Comparison of ENCODE assay signal across 1 cellular context in the genomic region with DNA sequence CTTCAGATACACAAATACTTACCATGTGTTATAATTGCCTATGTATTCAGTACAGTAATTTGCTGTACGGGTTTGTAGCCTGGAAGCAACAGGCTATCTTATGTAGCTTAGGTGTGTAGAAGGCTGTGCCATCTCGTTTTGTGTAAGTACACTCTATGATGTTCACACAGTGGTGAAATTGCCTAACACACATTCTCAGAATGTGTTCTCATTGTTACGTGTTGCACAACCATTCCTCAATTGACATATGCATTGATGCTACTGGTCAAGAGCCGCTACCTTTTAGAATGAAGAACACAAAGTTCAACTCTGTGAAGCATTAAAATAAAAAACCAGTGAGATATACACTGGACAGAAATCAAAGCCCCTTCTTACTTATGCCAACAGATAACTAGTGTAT.
TF ChIP-seq lines count a peak whose summit lies in the region.

No MANE protein-coding gene starts in this region.

TF ChIP-seq in HepG2, 621 proteins besides CTCF, POLR2A, EP300 and RAD21 (continued from another document):
- TF ChIP-seq SP1 (IDR thresholded peaks at IDR 0.05), result no peak
- TF ChIP-seq SP1 (CRISPR knock-in tag; IDR thresholded peaks at IDR 0.05), result no peak
- TF ChIP-seq, protein P1, sequence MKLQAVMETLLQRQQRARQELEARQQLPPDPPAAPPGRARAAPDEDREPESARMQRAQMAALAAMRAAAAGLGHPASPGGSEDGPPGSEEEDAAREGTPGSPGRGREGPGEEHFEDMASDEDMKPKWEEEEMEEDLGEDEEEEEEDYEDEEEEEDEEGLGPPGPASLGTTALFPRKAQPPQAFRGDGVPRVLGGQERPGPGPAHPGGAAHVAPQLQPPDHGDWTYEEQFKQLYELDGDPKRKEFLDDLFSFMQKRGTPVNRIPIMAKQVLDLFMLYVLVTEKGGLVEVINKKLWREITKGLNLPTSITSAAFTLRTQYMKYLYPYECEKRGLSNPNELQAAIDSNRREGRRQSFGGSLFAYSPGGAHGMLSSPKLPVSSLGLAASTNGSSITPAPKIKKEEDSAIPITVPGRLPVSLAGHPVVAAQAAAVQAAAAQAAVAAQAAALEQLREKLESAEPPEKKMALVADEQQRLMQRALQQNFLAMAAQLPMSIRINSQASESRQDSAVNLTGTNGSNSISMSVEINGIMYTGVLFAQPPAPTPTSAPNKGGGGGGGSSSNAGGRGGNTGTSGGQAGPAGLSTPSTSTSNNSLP (IDR thresholded peaks at IDR 0.05; ENCODE audit: low read depth, low read length), result 0 out of 2 replicates have a peak, but pooled peaks have one; percentile 13
- no peak for TF ChIP-seq SP2 (CRISPR knock-in tag; IDR thresholded peaks at IDR 0.05)
- TF ChIP-seq, protein P2, sequence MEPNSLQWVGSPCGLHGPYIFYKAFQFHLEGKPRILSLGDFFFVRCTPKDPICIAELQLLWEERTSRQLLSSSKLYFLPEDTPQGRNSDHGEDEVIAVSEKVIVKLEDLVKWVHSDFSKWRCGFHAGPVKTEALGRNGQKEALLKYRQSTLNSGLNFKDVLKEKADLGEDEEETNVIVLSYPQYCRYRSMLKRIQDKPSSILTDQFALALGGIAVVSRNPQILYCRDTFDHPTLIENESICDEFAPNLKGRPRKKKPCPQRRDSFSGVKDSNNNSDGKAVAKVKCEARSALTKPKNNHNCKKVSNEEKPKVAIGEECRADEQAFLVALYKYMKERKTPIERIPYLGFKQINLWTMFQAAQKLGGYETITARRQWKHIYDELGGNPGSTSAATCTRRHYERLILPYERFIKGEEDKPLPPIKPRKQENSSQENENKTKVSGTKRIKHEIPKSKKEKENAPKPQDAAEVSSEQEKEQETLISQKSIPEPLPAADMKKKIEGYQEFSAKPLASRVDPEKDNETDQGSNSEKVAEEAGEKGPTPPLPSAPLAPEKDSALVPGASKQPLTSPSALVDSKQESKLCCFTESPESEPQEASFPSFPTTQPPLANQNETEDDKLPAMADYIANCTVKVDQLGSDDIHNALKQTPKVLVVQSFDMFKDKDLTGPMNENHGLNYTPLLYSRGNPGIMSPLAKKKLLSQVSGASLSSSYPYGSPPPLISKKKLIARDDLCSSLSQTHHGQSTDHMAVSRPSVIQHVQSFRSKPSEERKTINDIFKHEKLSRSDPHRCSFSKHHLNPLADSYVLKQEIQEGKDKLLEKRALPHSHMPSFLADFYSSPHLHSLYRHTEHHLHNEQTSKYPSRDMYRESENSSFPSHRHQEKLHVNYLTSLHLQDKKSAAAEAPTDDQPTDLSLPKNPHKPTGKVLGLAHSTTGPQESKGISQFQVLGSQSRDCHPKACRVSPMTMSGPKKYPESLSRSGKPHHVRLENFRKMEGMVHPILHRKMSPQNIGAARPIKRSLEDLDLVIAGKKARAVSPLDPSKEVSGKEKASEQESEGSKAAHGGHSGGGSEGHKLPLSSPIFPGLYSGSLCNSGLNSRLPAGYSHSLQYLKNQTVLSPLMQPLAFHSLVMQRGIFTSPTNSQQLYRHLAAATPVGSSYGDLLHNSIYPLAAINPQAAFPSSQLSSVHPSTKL (CRISPR knock-in tag; IDR thresholded peaks at IDR 0.05), result peak; percentile 44; the same call in 1 of the 2 replicates
- TF ChIP-seq, protein P3, sequence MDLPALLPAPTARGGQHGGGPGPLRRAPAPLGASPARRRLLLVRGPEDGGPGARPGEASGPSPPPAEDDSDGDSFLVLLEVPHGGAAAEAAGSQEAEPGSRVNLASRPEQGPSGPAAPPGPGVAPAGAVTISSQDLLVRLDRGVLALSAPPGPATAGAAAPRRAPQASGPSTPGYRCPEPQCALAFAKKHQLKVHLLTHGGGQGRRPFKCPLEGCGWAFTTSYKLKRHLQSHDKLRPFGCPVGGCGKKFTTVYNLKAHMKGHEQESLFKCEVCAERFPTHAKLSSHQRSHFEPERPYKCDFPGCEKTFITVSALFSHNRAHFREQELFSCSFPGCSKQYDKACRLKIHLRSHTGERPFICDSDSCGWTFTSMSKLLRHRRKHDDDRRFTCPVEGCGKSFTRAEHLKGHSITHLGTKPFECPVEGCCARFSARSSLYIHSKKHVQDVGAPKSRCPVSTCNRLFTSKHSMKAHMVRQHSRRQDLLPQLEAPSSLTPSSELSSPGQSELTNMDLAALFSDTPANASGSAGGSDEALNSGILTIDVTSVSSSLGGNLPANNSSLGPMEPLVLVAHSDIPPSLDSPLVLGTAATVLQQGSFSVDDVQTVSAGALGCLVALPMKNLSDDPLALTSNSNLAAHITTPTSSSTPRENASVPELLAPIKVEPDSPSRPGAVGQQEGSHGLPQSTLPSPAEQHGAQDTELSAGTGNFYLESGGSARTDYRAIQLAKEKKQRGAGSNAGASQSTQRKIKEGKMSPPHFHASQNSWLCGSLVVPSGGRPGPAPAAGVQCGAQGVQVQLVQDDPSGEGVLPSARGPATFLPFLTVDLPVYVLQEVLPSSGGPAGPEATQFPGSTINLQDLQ (CRISPR knock-in tag; IDR thresholded peaks at IDR 0.05), result no peak
- TF ChIP-seq, protein P4, sequence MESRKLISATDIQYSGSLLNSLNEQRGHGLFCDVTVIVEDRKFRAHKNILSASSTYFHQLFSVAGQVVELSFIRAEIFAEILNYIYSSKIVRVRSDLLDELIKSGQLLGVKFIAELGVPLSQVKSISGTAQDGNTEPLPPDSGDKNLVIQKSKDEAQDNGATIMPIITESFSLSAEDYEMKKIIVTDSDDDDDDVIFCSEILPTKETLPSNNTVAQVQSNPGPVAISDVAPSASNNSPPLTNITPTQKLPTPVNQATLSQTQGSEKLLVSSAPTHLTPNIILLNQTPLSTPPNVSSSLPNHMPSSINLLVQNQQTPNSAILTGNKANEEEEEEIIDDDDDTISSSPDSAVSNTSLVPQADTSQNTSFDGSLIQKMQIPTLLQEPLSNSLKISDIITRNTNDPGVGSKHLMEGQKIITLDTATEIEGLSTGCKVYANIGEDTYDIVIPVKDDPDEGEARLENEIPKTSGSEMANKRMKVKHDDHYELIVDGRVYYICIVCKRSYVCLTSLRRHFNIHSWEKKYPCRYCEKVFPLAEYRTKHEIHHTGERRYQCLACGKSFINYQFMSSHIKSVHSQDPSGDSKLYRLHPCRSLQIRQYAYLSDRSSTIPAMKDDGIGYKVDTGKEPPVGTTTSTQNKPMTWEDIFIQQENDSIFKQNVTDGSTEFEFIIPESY (CRISPR knock-in tag; IDR thresholded peaks at IDR 0.05), result peak; percentile 58
- no peak for TF ChIP-seq TGIF2 (CRISPR knock-in tag; IDR thresholded peaks at IDR 0.05)
- TF ChIP-seq HMGA1 (CRISPR knock-in tag; conservative IDR thresholded peaks at IDR 0.05), result no peak
- no peak for TF ChIP-seq MBD4 (IDR thresholded peaks at IDR 0.05; ENCODE audit: borderline replicate concordance, low read length)
- TF ChIP-seq, protein P5, sequence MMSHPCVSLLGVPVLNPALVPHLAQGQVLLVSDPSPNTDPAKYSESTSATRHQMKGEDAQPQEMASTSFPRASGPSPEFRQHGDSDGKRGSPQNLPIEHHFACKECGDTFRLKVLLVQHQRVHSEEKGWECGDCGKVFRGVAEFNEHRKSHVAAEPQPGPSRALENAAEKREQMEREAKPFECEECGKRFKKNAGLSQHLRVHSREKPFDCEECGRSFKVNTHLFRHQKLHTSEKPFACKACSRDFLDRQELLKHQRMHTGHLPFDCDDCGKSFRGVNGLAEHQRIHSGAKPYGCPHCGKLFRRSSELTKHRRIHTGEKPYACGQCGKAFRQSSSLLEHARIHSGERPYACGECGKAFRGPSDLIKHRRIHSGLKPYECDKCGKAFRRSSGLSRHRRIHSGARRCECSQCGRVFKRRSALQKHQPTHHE (CRISPR knock-in tag; IDR thresholded peaks at IDR 0.05; ENCODE audit: borderline replicate concordance), result no peak
